In the genomic region with DNA sequence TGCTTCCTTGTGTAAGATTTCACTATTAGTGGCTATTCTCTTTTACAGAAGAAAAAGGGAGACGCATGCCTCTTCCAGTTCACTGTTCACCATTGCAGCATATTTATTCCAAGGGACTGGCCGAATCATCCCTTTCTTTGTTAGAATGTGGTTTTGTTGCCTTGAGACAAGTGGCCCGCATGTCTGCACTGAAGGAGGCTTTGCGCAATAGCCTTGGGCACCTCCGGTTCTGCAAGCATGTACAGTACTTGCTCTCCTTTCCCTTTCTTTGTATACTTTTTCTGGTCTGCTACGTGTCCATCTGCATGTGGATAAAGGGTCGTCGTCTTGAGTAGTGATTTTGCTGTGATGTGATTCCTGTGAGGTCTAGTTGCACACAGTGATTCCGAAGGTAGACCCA, we compare ENCODE assay signal across 9 cellular contexts. TPM values are rescaled to one million over a fixed set of nuclear protein-coding genes. Genes with fewer than 3 reads are reported as not detected.
DNase-seq lines count a peak whose midpoint lies in the region; ATAC-seq and TF ChIP-seq lines count a peak whose summit lies in the region.
"Had no signal": no experiment of that assay in that cellular context is flagged by ENCODE, and none has a peak within 500 bp of the region (broad histone marks: within the 10 kb centered on the region; RNA-seq: fewer than 3 reads in every experiment).

No MANE protein-coding gene starts in this region.

- no peaks in the 10 kb centered on the region for H3K36me3 Mint-ChIP-seq in stimulated activated effector memory CD8-positive, alpha-beta T cell treated with anti-CD3 and anti-CD28 coated beads, Interleukin-12 subunit alpha, Interleukin-12 subunit beta, amount 100 ng/mL, for 72 hours

- H3K27ac ChIP-seq in SJCRH30, result no peak overlapping the region

- DNase-seq in HCEC 1CT (peak; percentile 88), SKM-1 treated with dmso at 0.1 percent for 144 hours (lab: John Stamatoyannopoulos, UW; ENCODE audit: unreplicated experiment) (peak; percentile 86), foreskin fibroblast (peak; percentile 90 to 92), cortex of kidney (lab: John Stamatoyannopoulos, UW) (no peak), SJCRH30 (no peak), midbrain (lab: John Stamatoyannopoulos, UW) (no peak)
- DNase-seq in stimulated activated effector memory CD8-positive, alpha-beta T cell treated with anti-CD3 and anti-CD28 coated beads, Interleukin-12 subunit alpha, Interleukin-12 subunit beta, amount 100 ng/mL, for 72 hours (ENCODE audit: low spot score in 2 of 2), result no peak
- DNase-seq: T-helper 9 cell had no signal

- H3K27ac Mint-ChIP-seq in stimulated activated effector memory CD8-positive, alpha-beta T cell treated with anti-CD3 and anti-CD28 coated beads, Interleukin-12 subunit alpha, Interleukin-12 subunit beta, amount 100 ng/mL, for 72 hours, result peak overlapping the region; percentile 26

- H3K4me3 ChIP-seq in foreskin fibroblast (ENCODE audit: low read depth in 1 of 2, low read length in 2 of 2) (no peak overlapping the region), SJCRH30 (no peak overlapping the region)

- no peaks in the 10 kb centered on the region for H3K27me3 ChIP-seq in SJCRH30

- no peaks in the 10 kb centered on the region for H3K9me3 ChIP-seq in SJCRH30 (replicated peaks)

- H3K36me3 ChIP-seq in SJCRH30, result no peaks in the 10 kb centered on the region

- TF ChIP-seq CTCF in foreskin fibroblast (IDR thresholded peaks at IDR 0.05; ENCODE audit: low read depth, low read length), result no peak

- H3K4me1 ChIP-seq in SJCRH30, result peaks cover 27% of the 10 kb centered on the region

- H3K4me1 Mint-ChIP-seq in stimulated activated effector memory CD8-positive, alpha-beta T cell treated with anti-CD3 and anti-CD28 coated beads, Interleukin-12 subunit alpha, Interleukin-12 subunit beta, amount 100 ng/mL, for 72 hours, result peaks cover 18% of the 10 kb centered on the region

- no peaks in the 10 kb centered on the region for H3K9me3 Mint-ChIP-seq in stimulated activated effector memory CD8-positive, alpha-beta T cell treated with anti-CD3 and anti-CD28 coated beads, Interleukin-12 subunit alpha, Interleukin-12 subunit beta, amount 100 ng/mL, for 72 hours

- ATAC-seq in stimulated activated effector memory CD8-positive, alpha-beta T cell treated with anti-CD3 and anti-CD28 coated beads, Interleukin-12 subunit alpha, Interleukin-12 subunit beta, amount 100 ng/mL, for 72 hours, result no peak
- no peak for ATAC-seq in HG02884 (IDR thresholded peaks at IDR 0.05; ENCODE audit: unreplicated experiment)

- no peak overlapping the region for H3K4me3 Mint-ChIP-seq in stimulated activated effector memory CD8-positive, alpha-beta T cell treated with anti-CD3 and anti-CD28 coated beads, Interleukin-12 subunit alpha, Interleukin-12 subunit beta, amount 100 ng/mL, for 72 hours

RNA-seq across cellular contexts. Expression of gene FLNB, which starts 43.0 kb away (rescaled TPM):
- total RNA-seq in SJCRH30 (2014; rRNA removed; shearing (Covaris generic)), result 22.5 and 24.1 TPM in 2 replicates

Comparison
In these comparisons a context has a peak if more than half of its experiments do, and no peak if none do; other contexts are left out.
1. DNase-seq: peak in HCEC 1CT (single experiment), SKM-1 treated with dmso at 0.1 percent for 144 hours (single experiment) and foreskin fibroblast (2 of 2); none in stimulated activated effector memory CD8-positive, alpha-beta T cell treated with anti-CD3 and anti-CD28 coated beads, Interleukin-12 subunit alpha, Interleukin-12 subunit beta, amount 100 ng/mL, for 72 hours (0 of 2), cortex of kidney (single experiment), SJCRH30 (0 of 2) and midbrain (single experiment).